ENCODE assay signal across 8 cellular contexts in genomic region chr17:36657763-36658490, GRCh38. TPM values are rescaled to one million over a fixed set of nuclear protein-coding genes. Genes with fewer than 3 reads are reported as not detected.
DNase-seq lines count a peak whose midpoint lies in the region; ATAC-seq and TF ChIP-seq lines count a peak whose summit lies in the region.

No MANE protein-coding gene starts in this region.

- no peak overlapping the region for H3K27ac ChIP-seq in endodermal cell (ENCODE audit: low read depth, low read length)

- DNase-seq in DMS 273 (lab: John Stamatoyannopoulos, UW; ENCODE audit: unreplicated experiment) (peak; percentile 39), DMS 273 treated with DMSO at 0.1 percent for 48 hours (lab: John Stamatoyannopoulos, UW) (no peak), NCI-H774 (lab: John Stamatoyannopoulos, UW) (peak; percentile 56), endodermal cell (peak; percentile 91), COR-L47 (lab: John Stamatoyannopoulos, UW) (no peak)
- DNase-seq in natural killer cell treated with Interleukin-12 subunit alpha and Interleukin-12 subunit beta and Interleukin-15 and Interleukin-18, amount 100 ng/mL, for 72 hours (ENCODE audit: low spot score) = no peak

- peak overlapping the region; percentile 69 for H3K4me3 Mint-ChIP-seq in endodermal cell
- peak overlapping the region; percentile 17 for H3K4me3 Mint-ChIP-seq in natural killer cell treated with Interleukin-12 subunit alpha and Interleukin-12 subunit beta and Interleukin-15 and Interleukin-18, amount 100 ng/mL, for 72 hours

- H3K9me3 Mint-ChIP-seq in endodermal cell = no peaks in the 10 kb centered on the region
- no peaks in the 10 kb centered on the region for H3K9me3 Mint-ChIP-seq in natural killer cell treated with Interleukin-12 subunit alpha and Interleukin-12 subunit beta and Interleukin-15 and Interleukin-18, amount 100 ng/mL, for 72 hours

- TF ChIP-seq CTCF in endodermal cell (conservative IDR thresholded peaks at IDR 0.05) = peak; percentile 81

- H3K9me3 ChIP-seq in endodermal cell (ENCODE audit: control insufficient read depth, low read length) = no peaks in the 10 kb centered on the region

- peaks cover 23% of the 10 kb centered on the region for H3K27me3 Mint-ChIP-seq in endodermal cell (ENCODE audit: insufficient read depth)
- H3K27me3 Mint-ChIP-seq in natural killer cell treated with Interleukin-12 subunit alpha and Interleukin-12 subunit beta and Interleukin-15 and Interleukin-18, amount 100 ng/mL, for 72 hours = peaks cover 16 to 25% of the 10 kb centered on the region in 2 donors

- ATAC-seq in natural killer cell treated with Interleukin-12 subunit alpha and Interleukin-12 subunit beta and Interleukin-15 and Interleukin-18, amount 100 ng/mL, for 72 hours = no peak
- no peak for ATAC-seq in GM18519 (IDR thresholded peaks at IDR 0.05; ENCODE audit: low FRiP score, unreplicated experiment)
- ATAC-seq in GM18873 (IDR thresholded peaks at IDR 0.05; ENCODE audit: low FRiP score, unreplicated experiment) = no peak

- H3K27me3 ChIP-seq in endodermal cell (ENCODE audit: control insufficient read depth, insufficient read depth, low read length, poor library complexity, severe bottlenecking) = no peaks in the 10 kb centered on the region

- peak overlapping the region; percentile 12 for H3K9ac ChIP-seq in endodermal cell (ENCODE audit: extremely low read depth, low read length, poor library complexity, severe bottlenecking)

- no peaks in the 10 kb centered on the region for H3K36me3 ChIP-seq in endodermal cell (ENCODE audit: control insufficient read depth, insufficient read depth, low read length)

- H3K27ac Mint-ChIP-seq in endodermal cell = peak overlapping the region; percentile 82
- H3K27ac Mint-ChIP-seq in natural killer cell treated with Interleukin-12 subunit alpha and Interleukin-12 subunit beta and Interleukin-15 and Interleukin-18, amount 100 ng/mL, for 72 hours = no peak overlapping the region

- no peaks in the 10 kb centered on the region for H3K36me3 Mint-ChIP-seq in endodermal cell (ENCODE audit: low read depth)
- H3K36me3 Mint-ChIP-seq in natural killer cell treated with Interleukin-12 subunit alpha and Interleukin-12 subunit beta and Interleukin-15 and Interleukin-18, amount 100 ng/mL, for 72 hours = no peaks in the 10 kb centered on the region

- H3K4me1 Mint-ChIP-seq in endodermal cell = peaks cover 25% of the 10 kb centered on the region
- H3K4me1 Mint-ChIP-seq in natural killer cell treated with Interleukin-12 subunit alpha and Interleukin-12 subunit beta and Interleukin-15 and Interleukin-18, amount 100 ng/mL, for 72 hours (ENCODE audit: low read depth in 2 of 2) = peaks cover 0 to 5% of the 10 kb centered on the region in 2 donors

- WGBS in endodermal cell (ENCODE audit: insufficient coverage in 1 of 2, insufficient read length in 1 of 2), 2 experiments = 9 to 15% methylated on average over 12 to 57 of the region's 57 CpGs

- H3K4me1 ChIP-seq in endodermal cell (ENCODE audit: control insufficient read depth, insufficient read depth, low read length) = no peaks in the 10 kb centered on the region

- H3K4me3 ChIP-seq in endodermal cell (ENCODE audit: low read length) = peak overlapping the region; percentile 80

RNA-seq across cellular contexts. Expression of gene MRM1, which starts 56.5 kb away (rescaled TPM):
- 10 to 100 TPM; 10.7 to 11.4 TPM for total RNA-seq in endodermal cell
- 2.4 TPM for polyA plus RNA-seq in endodermal cell (2013, experiment 1 of 2)
- polyA plus RNA-seq in endodermal cell (2013, experiment 2 of 2) = 1.7 TPM
- 10 to 100 TPM; 10.5 to 22.6 TPM for total RNA-seq in natural killer cell treated with Interleukin-12 subunit alpha and Interleukin-12 subunit beta and Interleukin-15 and Interleukin-18, amount 100 ng/mL, for 72 hours

Comparison
In these comparisons a context has a peak if more than half of its experiments do, and no peak if none do; other contexts are left out.
1. DNase-seq: peak in DMS 273 (single experiment), NCI-H774 (single experiment) and endodermal cell (single experiment); none in DMS 273 treated with DMSO at 0.1 percent for 48 hours (single experiment), natural killer cell treated with Interleukin-12 subunit alpha and Interleukin-12 subunit beta and Interleukin-15 and Interleukin-18, amount 100 ng/mL, for 72 hours (single experiment) and COR-L47 (single experiment).